Comparison of ENCODE assay signal across 10 cellular contexts in genomic region chr6:168437751-168438150, GRCh38. TPM values are rescaled to one million over a fixed set of nuclear protein-coding genes. Genes with fewer than 3 reads are reported as not detected.
"Had no signal": no experiment of that assay in that cellular context is flagged by ENCODE, and none has a peak within 500 bp of the region (broad histone marks: within the 10 kb centered on the region; RNA-seq: fewer than 3 reads in every experiment).

No MANE protein-coding gene starts in this region.

- H3K27ac Mint-ChIP-seq: HFFc6 had no signal

- H3K36me3 ChIP-seq: HAP-1 had no signal

- H3K4me3 ChIP-seq: HAP-1, K562 had no signal

- H3K27ac ChIP-seq: HL-60 had no signal

- DNase-seq: GOT3, H7, HFFc6, IMR-90, KG1 had no signal

- H3K4me1 ChIP-seq: HAP-1 had no signal

- H3K4me3 Mint-ChIP-seq: HFFc6 had no signal

- ATAC-seq: HCT116, K562 had no signal

RNA-seq across cellular contexts. Expression of gene SMOC2, which starts 3.2 kb away (rescaled TPM):
- total RNA-seq: HFFc6, HT1080, IMR-90 had no signal
- polyA plus RNA-seq: IMR-90 had no signal
